Comparison of ENCODE assay signal across 8 cellular contexts in genomic region chr1:28260803-28261174, GRCh38. TPM values are rescaled to one million over a fixed set of nuclear protein-coding genes. Genes with fewer than 3 reads are reported as not detected.
DNase-seq lines count a peak whose midpoint lies in the region; ATAC-seq and TF ChIP-seq lines count a peak whose summit lies in the region.

No MANE protein-coding gene starts in this region.

- H3K9ac ChIP-seq in BLaER1 = peak overlapping the region; percentile 21; the same call in 1 of the 2 replicates
- peak overlapping the region; percentile 47 for H3K9ac ChIP-seq in NT2/D1 (ENCODE audit: insufficient read length, low read depth)
- peak overlapping the region; percentile 90 for H3K9ac ChIP-seq in endodermal cell (ENCODE audit: extremely low read depth, low read length, poor library complexity, severe bottlenecking)
- peak overlapping the region; percentile 56 for H3K9ac ChIP-seq in neural progenitor cell

- H3K4me3 ChIP-seq in BLaER1 = peak overlapping the region; percentile 97
- H3K4me3 ChIP-seq in NT2/D1 (ENCODE audit: insufficient read length, low read depth) = peak overlapping the region; percentile 88
- peak overlapping the region; percentile 87 for H3K4me3 ChIP-seq in endodermal cell (ENCODE audit: low read length)
- peak overlapping the region; percentile 79 for H3K4me3 ChIP-seq in neural progenitor cell

- ATAC-seq in GM19328 (IDR thresholded peaks at IDR 0.05; ENCODE audit: unreplicated experiment) = no peak

- peaks cover 58% of the 10 kb centered on the region for H4K20me1 ChIP-seq in BLaER1
- H4K20me1 ChIP-seq in neural progenitor cell (ENCODE audit: low read depth) = peaks cover 46% of the 10 kb centered on the region

- H3K27me3 ChIP-seq in BLaER1 (no peaks in the 10 kb centered on the region), NT2/D1 (ENCODE audit: insufficient read depth, insufficient read length) (no peaks in the 10 kb centered on the region), endodermal cell (ENCODE audit: control insufficient read depth, insufficient read depth, low read length, poor library complexity, severe bottlenecking) (no peaks in the 10 kb centered on the region), neural progenitor cell (no peaks in the 10 kb centered on the region)

- no peaks in the 10 kb centered on the region for H3K36me3 ChIP-seq in BLaER1
- H3K36me3 ChIP-seq in NT2/D1 (ENCODE audit: insufficient read depth, insufficient read length, low read length) = peaks cover 3% of the 10 kb centered on the region
- no peaks in the 10 kb centered on the region for H3K36me3 ChIP-seq in endodermal cell (ENCODE audit: control insufficient read depth, insufficient read depth, low read length)
- no peaks in the 10 kb centered on the region for H3K36me3 ChIP-seq in neural progenitor cell

- H3K4me3 Mint-ChIP-seq in endodermal cell = peak overlapping the region; percentile 71
- peak overlapping the region; percentile 81 for H3K4me3 Mint-ChIP-seq in neural progenitor cell

- no peak for TF ChIP-seq CTCF in endodermal cell (conservative IDR thresholded peaks at IDR 0.05)
- TF ChIP-seq CTCF in neural progenitor cell (IDR thresholded peaks at IDR 0.05) = no peak

- H3K4me1 Mint-ChIP-seq in endodermal cell (peaks cover 32% of the 10 kb centered on the region), neural progenitor cell (peaks cover 19% of the 10 kb centered on the region)

- H3F3A ChIP-seq in neural progenitor cell (ENCODE audit: low read depth) = peaks cover 19% of the 10 kb centered on the region

- 47 to 50% methylated on average over 5 to 7 of the region's 7 CpGs for WGBS in endodermal cell (ENCODE audit: insufficient coverage in 1 of 2, insufficient read length in 1 of 2), 2 experiments

- intact Hi-C loops in posterior vena cava (cut with DNase I) = loop anchor here in 1 of 2 donors (10.0 kb wide), 1 partner anchor 64 kb away; the partner anchor contains the start of gene MED18

- peaks cover 57% of the 10 kb centered on the region for H3K79me2 ChIP-seq in neural progenitor cell (ENCODE audit: low read depth)

- H3K4me2 ChIP-seq in BLaER1 = peak overlapping the region; percentile 95
- peak overlapping the region; percentile 74 for H3K4me2 ChIP-seq in neural progenitor cell

- no peaks in the 10 kb centered on the region for H3K9me3 ChIP-seq in BLaER1
- H3K9me3 ChIP-seq in NT2/D1 (ENCODE audit: insufficient read depth, low read length) = no peaks in the 10 kb centered on the region
- no peaks in the 10 kb centered on the region for H3K9me3 ChIP-seq in endodermal cell (ENCODE audit: control insufficient read depth, low read length)
- H3K9me3 ChIP-seq in neural progenitor cell (ENCODE audit: low read depth) = no peaks in the 10 kb centered on the region

- H3K9me3 Mint-ChIP-seq in endodermal cell (no peaks in the 10 kb centered on the region), neural progenitor cell (no peaks in the 10 kb centered on the region)

- DNase-seq in NT2/D1 (ENCODE audit: low read depth, low spot score) (no peak), endodermal cell (no peak), neural progenitor cell (ENCODE audit: low spot score) (no peak), nucleus accumbens (lab: John Stamatoyannopoulos, UW) (no peak), Kasumi-1 (lab: John Stamatoyannopoulos, UW) (no peak), posterior vena cava (ENCODE audit: low spot score) (no peak)

- no peak overlapping the region for H2AFZ ChIP-seq in neural progenitor cell (replicated peaks)

- H3K27ac Mint-ChIP-seq in endodermal cell (peak overlapping the region; percentile 85), neural progenitor cell (no peak overlapping the region)

- H3K27me3 Mint-ChIP-seq in endodermal cell (ENCODE audit: insufficient read depth) (no peaks in the 10 kb centered on the region), neural progenitor cell (ENCODE audit: insufficient read depth, low read depth) (peaks cover 14% of the 10 kb centered on the region)

- H3K36me3 Mint-ChIP-seq in endodermal cell (ENCODE audit: low read depth) = no peaks in the 10 kb centered on the region
- H3K36me3 Mint-ChIP-seq in neural progenitor cell = no peaks in the 10 kb centered on the region

- H3K27ac ChIP-seq in BLaER1 = no peak overlapping the region
- no peak overlapping the region for H3K27ac ChIP-seq in endodermal cell (ENCODE audit: low read depth, low read length)
- no peak overlapping the region for H3K27ac ChIP-seq in neural progenitor cell

- H3K4me1 ChIP-seq in BLaER1 = peaks cover 23% of the 10 kb centered on the region
- peaks cover 18% of the 10 kb centered on the region for H3K4me1 ChIP-seq in NT2/D1 (ENCODE audit: insufficient read depth, insufficient read length)
- no peaks in the 10 kb centered on the region for H3K4me1 ChIP-seq in endodermal cell (ENCODE audit: control insufficient read depth, insufficient read depth, low read length)
- H3K4me1 ChIP-seq in neural progenitor cell = peaks cover 20% of the 10 kb centered on the region

RNA-seq across cellular contexts. Expression of gene SESN2, which starts 1.5 kb away (rescaled TPM):
- total RNA-seq in endodermal cell (10 to 100 TPM; 12.3 to 15.2 TPM), neural progenitor cell (ENCODE audit: low replicate concordance) (7.6 and 19.1 TPM in 2 replicates), posterior vena cava (10 to 100 TPM; 13.7 to 16.8 TPM)
- polyA plus RNA-seq in endodermal cell (2013, experiment 1 of 2) = 27.2 TPM
- polyA plus RNA-seq in endodermal cell (2013, experiment 2 of 2) = 16.8 TPM

RNA-seq across cellular contexts. Expression of gene ATP5IF1, which starts 24.9 kb away (rescaled TPM):
- total RNA-seq in endodermal cell (100 to 1,000 TPM; 182 to 222 TPM), neural progenitor cell (ENCODE audit: low replicate concordance) (187 and 198 TPM in 2 replicates), posterior vena cava (10 to 100 TPM; 85.3 to 88.4 TPM)
- 263 TPM for polyA plus RNA-seq in endodermal cell (2013, experiment 1 of 2)
- polyA plus RNA-seq in endodermal cell (2013, experiment 2 of 2) = 265 TPM

RNA-seq across cellular contexts. Expression of gene DNAJC8, which starts 28.0 kb away (rescaled TPM):
- 100 to 1,000 TPM; 122 to 144 TPM for total RNA-seq in endodermal cell
- polyA plus RNA-seq in endodermal cell (2013, experiment 1 of 2) = 137 TPM
- 131 TPM for polyA plus RNA-seq in endodermal cell (2013, experiment 2 of 2)
- total RNA-seq in neural progenitor cell (ENCODE audit: low replicate concordance) = 92.0 and 117 TPM in 2 replicates
- 10 to 100 TPM; 69.3 to 80.5 TPM for total RNA-seq in posterior vena cava

Comparison
In these comparisons a context has a peak if more than half of its experiments do, and no peak if none do; other contexts are left out.
1. H3K9ac ChIP-seq: peak in every context shown above with its lines; median percentile 90 in endodermal cell; 56 in neural progenitor cell; 47 in NT2/D1; 21 in BLaER1.